ENCODE assay signal across 8 cellular contexts in the genomic region with DNA sequence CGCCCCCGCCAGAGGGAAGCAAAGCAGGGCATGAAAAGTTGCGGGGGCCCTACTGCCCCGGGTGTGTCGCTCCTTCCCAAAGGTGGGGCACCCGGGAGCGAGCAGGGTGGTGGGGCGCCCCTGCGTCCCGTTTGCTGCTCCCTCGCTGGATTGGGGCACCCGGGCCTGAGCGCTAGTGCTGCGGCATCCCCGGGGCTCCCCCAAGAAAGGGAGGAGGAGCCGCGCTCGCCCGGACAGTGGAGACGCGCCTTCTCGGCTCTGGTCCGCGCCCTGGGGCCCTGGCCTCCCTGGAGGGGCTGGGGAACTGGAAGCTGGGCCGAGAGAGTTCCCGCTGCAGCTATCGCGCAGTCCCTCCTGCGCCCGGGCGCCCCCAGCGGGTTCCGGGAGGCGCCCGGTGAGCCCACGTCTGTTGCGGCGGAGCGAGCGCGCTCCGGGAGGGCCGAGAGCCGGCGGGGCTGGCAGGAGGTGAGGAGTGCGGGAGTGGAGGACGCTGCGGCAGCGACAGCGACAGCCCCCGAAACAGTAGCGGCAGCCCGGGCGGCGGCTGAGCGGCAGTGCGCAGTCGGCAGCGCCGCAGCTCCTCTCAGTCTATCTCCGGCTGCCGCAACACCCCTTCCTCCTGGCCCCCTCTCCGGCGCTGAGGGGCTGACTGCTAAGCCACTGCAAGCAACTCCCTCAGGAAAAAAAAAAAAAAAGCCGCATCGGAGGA. TPM values are rescaled to one million over a fixed set of nuclear protein-coding genes. Genes with fewer than 3 reads are reported as not detected.
A peak's percentile ranks its signal among the peaks of the same experiment; 100 is the strongest.
DNase-seq lines count a peak whose midpoint lies in the region; ATAC-seq, FAIRE-seq and TF ChIP-seq lines count a peak whose summit lies in the region.

No MANE protein-coding gene starts in this region.

- peak overlapping the region; percentile 80 for H3K4me3 Mint-ChIP-seq in activated naive CD8-positive, alpha-beta T cell

- peaks cover 0 to 21% (median 4%) of the 10 kb centered on the region in 12 donors for H3K4me1 ChIP-seq in heart left ventricle
- peaks cover 0 to 3% (median 0%) of the 10 kb centered on the region in 3 donors for H3K4me1 ChIP-seq in pancreas

- H3K27me3 Mint-ChIP-seq in activated naive CD8-positive, alpha-beta T cell = peaks cover 39% of the 10 kb centered on the region

- DNase-seq in NCI-H2107 (lab: John Stamatoyannopoulos, UW) (peak; percentile 24), NCI-H2107 treated with DMSO at 0.1 percent for 48 hours (lab: John Stamatoyannopoulos, UW; ENCODE audit: unreplicated experiment) (no peak), heart left ventricle (peak in 2 of 5 donors; percentile 19 to 41), pancreas (peak in 4 of 6 donors; percentile 17 to 74 (median 49)), NCI-H2029 (lab: John Stamatoyannopoulos, UW) (no peak)
- no peak for DNase-seq in Jurkat, Clone E6-1 (ENCODE audit: low read depth, low spot score)
- no peak for DNase-seq in effector CD8-positive, alpha-beta T cell (lab: John Stamatoyannopoulos, UW)

- no peak overlapping the region for H3K27ac Mint-ChIP-seq in activated naive CD8-positive, alpha-beta T cell

- H3K36me3 ChIP-seq in heart left ventricle (no peaks in the 10 kb centered on the region), pancreas (no peaks in the 10 kb centered on the region)

- no peaks in the 10 kb centered on the region for H3K9me3 ChIP-seq in heart left ventricle
- H3K9me3 ChIP-seq in pancreas = no peaks in the 10 kb centered on the region

- H3K9me3 Mint-ChIP-seq in activated naive CD8-positive, alpha-beta T cell (ENCODE audit: low read depth) = no peaks in the 10 kb centered on the region

- H3K27ac ChIP-seq in heart left ventricle (peak overlapping the region in 4 of 12 donors; percentile 30 to 68 (median 44)), pancreas (no peak overlapping the region)

- peak in 1 of 12 donors; percentile 29 for TF ChIP-seq CTCF in heart left ventricle (IDR thresholded peaks at IDR 0.05)
- no peak for TF ChIP-seq CTCF in pancreas (IDR thresholded peaks at IDR 0.05)

- ATAC-seq in heart left ventricle (peak in 3 of 4 donors; percentile 76 to 82 (median 80)), pancreas (peak; percentile 68 to 84 (median 81))

- WGBS in heart left ventricle, 4 donors = 0 to 2% (median 0%) methylated on average over 18 to 66 of the region's 66 CpGs
- 0 to 1% methylated on average over 47 to 66 of the region's 66 CpGs for WGBS in pancreas, 2 donors

- peaks cover 0 to 76% (median 17%) of the 10 kb centered on the region in 9 donors for H3K27me3 ChIP-seq in heart left ventricle
- peaks cover 0 to 19% (median 8%) of the 10 kb centered on the region in 4 donors for H3K27me3 ChIP-seq in pancreas

- FAIRE-seq in pancreas (lab: Jason Lieb, UNC) = no peak

- intact Hi-C loops in heart left ventricle (cut with DNase I) (no loop called here), pancreas (cut with DNase I) (no loop called here)

- peak overlapping the region; percentile 31 for H3K4me3 ChIP-seq in Jurkat, Clone E6-1 (ENCODE audit: low read length)
- peak overlapping the region; percentile 42 to 81 (median 62) for H3K4me3 ChIP-seq in heart left ventricle
- peak overlapping the region; percentile 16 to 57 (median 32) for H3K4me3 ChIP-seq in pancreas

- TF ChIP-seq POLR2A in heart left ventricle (IDR thresholded peaks at IDR 0.05) = no peak

- no peaks in the 10 kb centered on the region for H3K36me3 Mint-ChIP-seq in activated naive CD8-positive, alpha-beta T cell

- H3K4me1 Mint-ChIP-seq in activated naive CD8-positive, alpha-beta T cell (ENCODE audit: low read depth) = peaks cover 11% of the 10 kb centered on the region

RNA-seq across cellular contexts. Expression of a gene that starts 0.5 kb away (rescaled TPM):
- polyA plus RNA-seq in Jurkat, Clone E6-1 (2012; ENCODE audit: insufficient read depth, insufficient read length) = not detected
- total RNA-seq in heart left ventricle (1 to 10 TPM in 5 of 9 donors, under 1 TPM in 4; 0.05 to 4.2 (median 1.4) TPM), pancreas (1 to 10 TPM in 1 of 6 donors, under 1 TPM in 5; 0.14 to 1.6 (median 0.46) TPM)
- polyA plus RNA-seq in heart left ventricle (under 1 TPM; 0.34 to 0.50 TPM), pancreas (under 1 TPM; 0.23 to 0.73 TPM)

Comparison
In these comparisons a context has a peak if more than half of its experiments do, and no peak if none do; other contexts are left out.
1. DNase-seq: peak in NCI-H2107 (single experiment) and pancreas (4 of 6); none in NCI-H2107 treated with DMSO at 0.1 percent for 48 hours (single experiment), Jurkat, Clone E6-1 (single experiment), effector CD8-positive, alpha-beta T cell (single experiment) and NCI-H2029 (single experiment).
2. Peak in every context shown above with its lines, with median percentiles within 50 percentile points of each other: H3K4me3 ChIP-seq.